Comparison of ENCODE assay signal across 8 cellular contexts in genomic region chr2:216497808-216498366, GRCh38.
A peak's percentile ranks its signal among the peaks of the same experiment; 100 is the strongest.
DNase-seq lines count a peak whose midpoint lies in the region; ATAC-seq and TF ChIP-seq lines count a peak whose summit lies in the region.

No MANE protein-coding gene starts in this region.

- no peaks in the 10 kb centered on the region for H3F3A ChIP-seq in OCI-LY1 (ENCODE audit: insufficient read depth, low read length)

- H3K36me3 ChIP-seq in BLaER1 = peaks cover 33% of the 10 kb centered on the region
- peaks cover 40% of the 10 kb centered on the region for H3K36me3 ChIP-seq in OCI-LY1 (ENCODE audit: insufficient read depth, low read length)
- peaks cover 32% of the 10 kb centered on the region for H3K36me3 ChIP-seq in effector memory CD4-positive, alpha-beta T cell (ENCODE audit: control insufficient read depth, insufficient read depth, low read length)

- H3K9ac ChIP-seq in BLaER1 (peak overlapping the region; percentile 100), OCI-LY1 (ENCODE audit: low read length) (peak overlapping the region; percentile 92)

- peaks cover 19% of the 10 kb centered on the region for H3K79me2 ChIP-seq in OCI-LY1 (ENCODE audit: insufficient read depth, low read length)

- H3K4me1 ChIP-seq in BLaER1 (peaks cover 79% of the 10 kb centered on the region), OCI-LY1 (ENCODE audit: insufficient read depth, low read length, severe bottlenecking) (peaks cover 33% of the 10 kb centered on the region)
- H3K4me1 ChIP-seq in effector memory CD4-positive, alpha-beta T cell (ENCODE audit: control insufficient read depth, insufficient read depth, low read length, poor library complexity, severe bottlenecking) = peaks cover 20% of the 10 kb centered on the region

- TF ChIP-seq CTCF in OCI-LY1 (IDR thresholded peaks at IDR 0.05; ENCODE audit: low read length) = no peak
- TF ChIP-seq CTCF in nephron (IDR thresholded peaks at IDR 0.05; ENCODE audit: unreplicated experiment in 3 of 3) = no peak

- H3K36me3 Mint-ChIP-seq in nephron (ENCODE audit: low read depth) = peaks cover 37% of the 10 kb centered on the region

- peak overlapping the region; percentile 96 to 99 (median 99) for H3K27ac Mint-ChIP-seq in nephron

- H3K4me2 ChIP-seq in BLaER1 (peak overlapping the region; percentile 77), OCI-LY1 (ENCODE audit: low read length) (peak overlapping the region; percentile 84)

- peak overlapping the region; percentile 98 to 100 (median 99) for H3K4me3 Mint-ChIP-seq in nephron

- H3K4me3 ChIP-seq in BLaER1 (peak overlapping the region; percentile 92), OCI-LY1 (ENCODE audit: low read depth, low read length, poor library complexity, severe bottlenecking) (peak overlapping the region; percentile 93)
- peak overlapping the region; percentile 93 for H3K4me3 ChIP-seq in effector memory CD4-positive, alpha-beta T cell (ENCODE audit: insufficient read depth, low read depth, low read length, poor library complexity, severe bottlenecking)

- no peaks in the 10 kb centered on the region for H3K9me2 ChIP-seq in OCI-LY1 (ENCODE audit: low read depth, low read length)

- no peaks in the 10 kb centered on the region for H3K9me3 ChIP-seq in BLaER1
- H3K9me3 ChIP-seq in OCI-LY1 (ENCODE audit: low read length) = no peaks in the 10 kb centered on the region
- H3K9me3 ChIP-seq in effector memory CD4-positive, alpha-beta T cell (ENCODE audit: control insufficient read depth, low read length) = no peaks in the 10 kb centered on the region

- no peak for DNase-seq in effector memory CD4-positive, alpha-beta T cell
- DNase-seq in HK-2 (ENCODE audit: unreplicated experiment) = no peak
- DNase-seq in HuH-7.5 (ENCODE audit: low spot score) = no peak
- no peak for DNase-seq in activated CD4-positive, CD25-positive, alpha-beta regulatory T cell treated with anti-CD3 and anti-CD28 coated beads, Interleukin-2, amount 50 U/mL, for 72 hours

- H3K27ac ChIP-seq in BLaER1 (peak overlapping the region; percentile 98), OCI-LY1 (ENCODE audit: low read depth, low read length, poor library complexity, severe bottlenecking) (no peak overlapping the region)
- H3K27ac ChIP-seq in effector memory CD4-positive, alpha-beta T cell (ENCODE audit: insufficient read depth, low read length, poor library complexity, severe bottlenecking) = peak overlapping the region; percentile 87

- no peaks in the 10 kb centered on the region for H3K9me3 Mint-ChIP-seq in nephron

- H3K27me3 Mint-ChIP-seq in nephron (ENCODE audit: low read depth) = no peaks in the 10 kb centered on the region

- no peaks in the 10 kb centered on the region for H3K27me3 ChIP-seq in BLaER1
- H3K27me3 ChIP-seq in OCI-LY1 (ENCODE audit: insufficient read depth, low read length) = no peaks in the 10 kb centered on the region
- no peaks in the 10 kb centered on the region for H3K27me3 ChIP-seq in effector memory CD4-positive, alpha-beta T cell (replicated peaks; ENCODE audit: control insufficient read depth, insufficient read depth, low read length, poor library complexity, severe bottlenecking)

- peak overlapping the region; percentile 76 for H2AFZ ChIP-seq in OCI-LY1 (ENCODE audit: low read length)

- no peak for ATAC-seq in HG03280 (IDR thresholded peaks at IDR 0.05; ENCODE audit: unreplicated experiment)

- H3K4me1 Mint-ChIP-seq in nephron = peaks cover 69% of the 10 kb centered on the region

- H4K20me1 ChIP-seq in BLaER1 = peaks cover 41% of the 10 kb centered on the region
- H4K20me1 ChIP-seq in OCI-LY1 (ENCODE audit: insufficient read depth, low read length) = no peaks in the 10 kb centered on the region; the same call in 1 of the 2 replicates
